37 cellular contexts compared by ENCODE assay signal in genomic region chr20:63504642-63505041, GRCh38. TPM values are rescaled to one million over a fixed set of nuclear protein-coding genes. Genes with fewer than 3 reads are reported as not detected.
"Had no signal": no experiment of that assay in that cellular context is flagged by ENCODE, and none has a peak within 500 bp of the region (broad histone marks: within the 10 kb centered on the region; RNA-seq: fewer than 3 reads in every experiment).

No MANE protein-coding gene starts in this region.

- H3K27me3 ChIP-seq: adrenal gland, gastrocnemius medialis had no signal

- H3K4me1 ChIP-seq: adrenal gland, body of pancreas, colonic mucosa, foreskin keratinocyte had no signal

- ATAC-seq: activated CD4-positive, alpha-beta T cell treated with anti-CD3 and anti-CD28 coated beads for 36 hours; activated CD8-positive, alpha-beta memory T cell treated with anti-CD3 and anti-CD28 coated beads, Interleukin-2, amount 10 ng/mL, durations not matched to agents 7 days and 5 days; activated CD8-positive, alpha-beta T cell treated with anti-CD3 and anti-CD28 coated beads, Interleukin-2, amount 10 ng/mL, durations not matched to agents 7 days and 5 days; activated naive CD8-positive, alpha-beta T cell treated with anti-CD3 and anti-CD28 coated beads, Interleukin-2, amount 50 U/mL, for 24 hours; body of pancreas; foreskin keratinocyte; gastrocnemius medialis; heart left ventricle; T-helper 17 cell had no signal

- H3K4me3 Mint-ChIP-seq: activated B cell treated with CpG ODN at 0.5 μM for 24 hours; activated CD4-positive, alpha-beta memory T cell treated with anti-CD3 and anti-CD28 coated beads for 36 hours; activated CD4-positive, alpha-beta T cell treated with anti-CD3 and anti-CD28 coated beads for 36 hours; activated CD4-positive, alpha-beta T cell treated with anti-CD3 and anti-CD28 coated beads, Interleukin-2, amount 10 ng/mL, durations not matched to agents 24 days and 14 days; activated CD8-positive, alpha-beta memory T cell treated with anti-CD3 and anti-CD28 coated beads, Interleukin-2, amount 10 ng/mL, durations not matched to agents 7 days and 5 days; activated CD8-positive, alpha-beta T cell treated with anti-CD3 and anti-CD28 coated beads, Interleukin-2, amount 10 ng/mL, durations not matched to agents 7 days and 5 days; activated naive CD4-positive, alpha-beta T cell treated with anti-CD3 and anti-CD28 coated beads for 36 hours; activated naive CD4-positive, alpha-beta T cell treated with anti-CD3 and anti-CD28 coated beads, Interleukin-2, amount 50 U/mL, for 24 hours; activated naive CD8-positive, alpha-beta T cell treated with anti-CD3 and anti-CD28 coated beads for 36 hours; activated naive CD8-positive, alpha-beta T cell treated with anti-CD3 and anti-CD28 coated beads, Interleukin-2, amount 50 U/mL, for 24 hours; activated T-helper 1 cell treated with anti-CD3 and anti-CD28 coated beads, Interleukin-12 subunit alpha, Interleukin-12 subunit beta, Interleukin-2, Interleukin-4 antibody, amounts not matched to agents 30 ng/mL and 10 ng/mL and 1 ng/mL, durations not matched to agents 14 hours and 24 hours and 36 hours; T-helper 17 cell; T-helper 2 cell treated with Interferon-gamma antibody and Interleukin-4, amounts not matched to agents 5 μg/mL and 100 μg/mL, for 36 hours had no signal

- H3K36me3 ChIP-seq: adrenal gland, colonic mucosa, esophagus muscularis mucosa, gastrocnemius medialis, heart left ventricle, WERI-Rb-1 had no signal

- H3K4me1 Mint-ChIP-seq: activated B cell treated with CpG ODN at 0.5 μM for 24 hours; activated CD4-positive, alpha-beta T cell treated with anti-CD3 and anti-CD28 coated beads, Interleukin-2, amount 10 ng/mL, durations not matched to agents 24 days and 14 days; activated naive CD4-positive, alpha-beta T cell treated with anti-CD3 and anti-CD28 coated beads, Interleukin-2, amount 50 U/mL, for 24 hours had no signal

- H3K27ac ChIP-seq: adrenal gland, body of pancreas, colonic mucosa, esophagus muscularis mucosa, foreskin keratinocyte, heart left ventricle, WERI-Rb-1 had no signal

- H3K4me3 ChIP-seq: adrenal gland, body of pancreas, colonic mucosa, esophagus muscularis mucosa, gastrocnemius medialis, heart left ventricle had no signal

- H3K36me3 Mint-ChIP-seq: activated CD8-positive, alpha-beta memory T cell treated with anti-CD3 and anti-CD28 coated beads, Interleukin-2, amount 10 ng/mL, durations not matched to agents 7 days and 5 days; activated naive CD8-positive, alpha-beta T cell treated with anti-CD3 and anti-CD28 coated beads for 36 hours had no signal

- DNase-seq: activated B cell treated with CpG ODN at 0.5 μM for 24 hours; activated CD4-positive, alpha-beta memory T cell treated with anti-CD3 and anti-CD28 coated beads for 36 hours; activated CD4-positive, alpha-beta T cell treated with anti-CD3 and anti-CD28 coated beads for 36 hours; activated CD4-positive, alpha-beta T cell treated with anti-CD3 and anti-CD28 coated beads, Interleukin-2, amount 10 ng/mL, durations not matched to agents 24 days and 14 days; activated CD4-positive, CD25-positive, alpha-beta regulatory T cell treated with anti-CD3 and anti-CD28 coated beads, Interleukin-2, amount 50 U/mL, for 72 hours; activated CD8-positive, alpha-beta memory T cell treated with anti-CD3 and anti-CD28 coated beads, Interleukin-2, amount 10 ng/mL, durations not matched to agents 7 days and 5 days; activated CD8-positive, alpha-beta memory T cell treated with anti-CD3 and anti-CD28 coated beads, Interleukin-2, amount 50 U/mL, for 4 hours; activated CD8-positive, alpha-beta T cell treated with anti-CD3 and anti-CD28 coated beads, Interleukin-2, amount 10 ng/mL, durations not matched to agents 7 days and 5 days; activated effector memory CD4-positive, alpha-beta T cell treated with anti-CD3 and anti-CD28 coated beads, Interleukin-2, amount 50 U/mL, for 16 hours; activated naive CD4-positive, alpha-beta T cell treated with anti-CD3 and anti-CD28 coated beads for 36 hours; activated naive CD8-positive, alpha-beta T cell treated with anti-CD3 and anti-CD28 coated beads for 36 hours; activated naive CD8-positive, alpha-beta T cell treated with anti-CD3 and anti-CD28 coated beads, Interleukin-2, amount 50 U/mL, for 24 hours; activated T-cell treated with anti-CD3 and anti-CD28 coated beads, Interleukin-2, amount 50 U/mL, for 1 hour; activated T-cell treated with anti-CD3 and anti-CD28 coated beads, Interleukin-2, amount 50 U/mL, for 48 hours; adrenal gland; amygdala; body of pancreas; caudate nucleus; colonic mucosa; effector CD8-positive, alpha-beta T cell; erythroblast; foreskin keratinocyte; glutamatergic neuron; T-helper 1 cell; T-helper 17 cell; T1000; WERI-Rb-1 had no signal

- H3K27ac Mint-ChIP-seq: activated B cell treated with CpG ODN at 0.5 μM for 24 hours; activated CD4-positive, alpha-beta memory T cell treated with anti-CD3 and anti-CD28 coated beads for 36 hours; activated CD4-positive, alpha-beta T cell treated with anti-CD3 and anti-CD28 coated beads for 36 hours; activated CD4-positive, alpha-beta T cell treated with anti-CD3 and anti-CD28 coated beads, Interleukin-2, amount 10 ng/mL, durations not matched to agents 24 days and 14 days; activated CD8-positive, alpha-beta memory T cell treated with anti-CD3 and anti-CD28 coated beads, Interleukin-2, amount 10 ng/mL, durations not matched to agents 7 days and 5 days; activated CD8-positive, alpha-beta T cell treated with anti-CD3 and anti-CD28 coated beads, Interleukin-2, amount 10 ng/mL, durations not matched to agents 7 days and 5 days; activated naive CD4-positive, alpha-beta T cell treated with anti-CD3 and anti-CD28 coated beads for 36 hours; activated naive CD4-positive, alpha-beta T cell treated with anti-CD3 and anti-CD28 coated beads, Interleukin-2, amount 50 U/mL, for 24 hours; activated naive CD8-positive, alpha-beta T cell treated with anti-CD3 and anti-CD28 coated beads for 36 hours; activated naive CD8-positive, alpha-beta T cell treated with anti-CD3 and anti-CD28 coated beads, Interleukin-2, amount 50 U/mL, for 24 hours; activated T-helper 1 cell treated with anti-CD3 and anti-CD28 coated beads, Interleukin-12 subunit alpha, Interleukin-12 subunit beta, Interleukin-2, Interleukin-4 antibody, amounts not matched to agents 30 ng/mL and 10 ng/mL and 1 ng/mL, durations not matched to agents 14 hours and 24 hours and 36 hours; activated T-helper 2 cell treated with anti-CD3 and anti-CD28 coated beads, Interferon-gamma antibody, Interleukin-2, Interleukin-4, amounts not matched to agents 10 μg/mL and 5 μg/mL and 100 μg/mL, durations not matched to agents 14 hours and 24 hours and 36 hours; T-helper 17 cell; T-helper 2 cell treated with Interferon-gamma antibody and Interleukin-4, amounts not matched to agents 5 μg/mL and 100 μg/mL, for 36 hours had no signal

- H3K9me3 ChIP-seq: adrenal gland, colonic mucosa, gastrocnemius medialis had no signal

- H3K9me3 Mint-ChIP-seq: activated CD4-positive, alpha-beta T cell treated with anti-CD3 and anti-CD28 coated beads, Interleukin-2, amount 10 ng/mL, durations not matched to agents 24 days and 14 days; activated naive CD8-positive, alpha-beta T cell treated with anti-CD3 and anti-CD28 coated beads, Interleukin-2, amount 50 U/mL, for 24 hours had no signal

RNA-seq across cellular contexts. Expression of gene EEF1A2, which starts 5.8 kb away (rescaled TPM):
- total RNA-seq: activated CD8-positive, alpha-beta T cell treated with anti-CD3 and anti-CD28 coated beads, Interleukin-2, amount 10 ng/mL, durations not matched to agents 7 days and 5 days had no signal

RNA-seq across cellular contexts. Expression of gene KCNQ2, which starts 32.2 kb away (rescaled TPM):
- total RNA-seq: activated B cell treated with CpG ODN at 0.5 μM for 24 hours; activated CD4-positive, alpha-beta memory T cell treated with anti-CD3 and anti-CD28 coated beads for 36 hours; activated CD4-positive, alpha-beta T cell treated with anti-CD3 and anti-CD28 coated beads for 36 hours; activated CD4-positive, alpha-beta T cell treated with anti-CD3 and anti-CD28 coated beads, Interleukin-2, amount 10 ng/mL, durations not matched to agents 24 days and 14 days; activated CD8-positive, alpha-beta memory T cell treated with anti-CD3 and anti-CD28 coated beads for 36 hours; activated CD8-positive, alpha-beta T cell treated with anti-CD3 and anti-CD28 coated beads, Interleukin-2, amount 10 ng/mL, durations not matched to agents 7 days and 5 days; activated naive CD4-positive, alpha-beta T cell treated with anti-CD3 and anti-CD28 coated beads for 36 hours; activated T-helper 1 cell treated with anti-CD3 and anti-CD28 coated beads, Interleukin-12 subunit alpha, Interleukin-12 subunit beta, Interleukin-2, Interleukin-4 antibody, amounts not matched to agents 30 ng/mL and 10 ng/mL and 1 ng/mL, durations not matched to agents 14 hours and 24 hours and 36 hours; activated T-helper 2 cell treated with anti-CD3 and anti-CD28 coated beads, Interferon-gamma antibody, Interleukin-2, Interleukin-4, amounts not matched to agents 10 μg/mL and 5 μg/mL and 100 μg/mL, durations not matched to agents 14 hours and 24 hours and 36 hours; aorta; dermis microvascular lymphatic vessel endothelial cell; foreskin keratinocyte; gastrocnemius medialis; T-helper 17 cell had no signal
- polyA plus RNA-seq: aorta, foreskin keratinocyte, heart left ventricle had no signal

RNA-seq across cellular contexts. Expression of gene SRMS, which starts 42.9 kb away (rescaled TPM):
- total RNA-seq: activated CD4-positive, alpha-beta memory T cell treated with anti-CD3 and anti-CD28 coated beads for 36 hours; activated CD4-positive, alpha-beta T cell treated with anti-CD3 and anti-CD28 coated beads for 36 hours; activated CD4-positive, alpha-beta T cell treated with anti-CD3 and anti-CD28 coated beads, Interleukin-2, amount 10 ng/mL, durations not matched to agents 24 days and 14 days; activated CD8-positive, alpha-beta memory T cell treated with anti-CD3 and anti-CD28 coated beads for 36 hours; activated CD8-positive, alpha-beta memory T cell treated with anti-CD3 and anti-CD28 coated beads, Interleukin-2, amount 10 ng/mL, durations not matched to agents 7 days and 5 days; activated CD8-positive, alpha-beta T cell treated with anti-CD3 and anti-CD28 coated beads, Interleukin-2, amount 10 ng/mL, durations not matched to agents 7 days and 5 days; activated naive CD4-positive, alpha-beta T cell treated with anti-CD3 and anti-CD28 coated beads for 36 hours; activated naive CD8-positive, alpha-beta T cell treated with anti-CD3 and anti-CD28 coated beads for 36 hours; activated T-helper 1 cell treated with anti-CD3 and anti-CD28 coated beads, Interleukin-12 subunit alpha, Interleukin-12 subunit beta, Interleukin-2, Interleukin-4 antibody, amounts not matched to agents 30 ng/mL and 10 ng/mL and 1 ng/mL, durations not matched to agents 14 hours and 24 hours and 36 hours; activated T-helper 2 cell treated with anti-CD3 and anti-CD28 coated beads, Interferon-gamma antibody, Interleukin-2, Interleukin-4, amounts not matched to agents 10 μg/mL and 5 μg/mL and 100 μg/mL, durations not matched to agents 14 hours and 24 hours and 36 hours; adrenal gland; aorta; body of pancreas; dermis microvascular lymphatic vessel endothelial cell; esophagus muscularis mucosa; gastrocnemius medialis; heart left ventricle; T-helper 17 cell had no signal
- polyA plus RNA-seq: adrenal gland, aorta, heart left ventricle had no signal
